In the genomic region with DNA sequence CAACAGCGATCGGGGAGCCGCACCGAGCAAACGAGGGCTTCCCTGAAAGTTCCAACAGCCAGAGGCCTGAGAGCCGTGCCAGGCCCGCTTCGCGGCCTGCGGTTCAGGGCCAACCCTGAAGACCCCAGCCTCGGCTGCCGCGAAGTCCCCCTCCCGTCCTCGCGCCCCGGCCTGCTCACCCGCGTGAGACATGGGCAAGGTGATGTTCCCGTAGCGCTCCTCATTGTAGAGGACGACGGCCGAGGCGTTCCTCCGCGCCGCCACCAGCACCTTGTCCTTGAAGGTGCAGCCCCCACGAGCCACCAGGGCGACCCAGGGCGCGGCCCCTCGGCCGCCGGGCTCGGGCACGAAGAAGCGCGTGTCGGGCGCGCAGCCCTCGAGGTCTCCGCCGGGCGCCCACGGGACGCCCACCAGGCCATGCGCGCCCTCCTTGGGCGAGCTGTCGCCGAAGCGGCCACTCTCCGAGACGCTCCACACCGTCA, we compare ENCODE assay signal across 8 cellular contexts. TPM values are rescaled to one million over a fixed set of nuclear protein-coding genes. Genes with fewer than 3 reads are reported as not detected.
DNase-seq lines count a peak whose midpoint lies in the region; ATAC-seq and TF ChIP-seq lines count a peak whose summit lies in the region.

No MANE protein-coding gene starts in this region.

- no CpG with 5 or more reads among the region's 57 CpGs for WGBS in right lobe of liver (ENCODE audit: insufficient coverage, low coverage, low lambda C conversion rate, missing lambda C conversion rate)
- 2% methylated on average over 38 of the region's 57 CpGs for WGBS in suprapubic skin

- TF ChIP-seq POLR2A in right lobe of liver (IDR thresholded peaks at IDR 0.05) (no peak), suprapubic skin (IDR thresholded peaks at IDR 0.05) (no peak)

- DNase-seq in DMS53 (lab: John Stamatoyannopoulos, UW) (peak; percentile 80), DMS53 treated with DMSO at 0.1 percent for 48 hours (lab: John Stamatoyannopoulos, UW; ENCODE audit: unreplicated experiment) (no peak), SK-N-DZ (ENCODE audit: low spot score) (peak; percentile 23), right lobe of liver (peak; percentile 57 to 69 (median 61)), suprapubic skin (ENCODE audit: low spot score in 2 of 2) (peak in 1 of 2 donors; percentile 76), NCI-H2107 (lab: John Stamatoyannopoulos, UW) (no peak)
- peak; percentile 21 for DNase-seq in central memory CD4-positive, alpha-beta T cell

- H3K4me1 ChIP-seq in right lobe of liver (peaks cover 0 to 42% (median 0%) of the 10 kb centered on the region in 4 donors), suprapubic skin (peaks cover 70% of the 10 kb centered on the region)

- H3K27ac ChIP-seq in right lobe of liver (peak overlapping the region; percentile 93 to 99 (median 94)), suprapubic skin (peak overlapping the region; percentile 97)

- TF ChIP-seq CTCF in right lobe of liver (IDR thresholded peaks at IDR 0.05) (no peak), suprapubic skin (IDR thresholded peaks at IDR 0.05) (no peak)

- peak; percentile 19 for ATAC-seq in HG02938 (IDR thresholded peaks at IDR 0.05; ENCODE audit: unreplicated experiment)
- peak in 3 of 4 donors; percentile 1 to 9 (median 5) for ATAC-seq in right lobe of liver

- intact Hi-C loops in right lobe of liver (cut with DNase I), result no loop called here

- H3K9me3 ChIP-seq in right lobe of liver, result no peaks in the 10 kb centered on the region
- H3K9me3 ChIP-seq in suprapubic skin, result no peaks in the 10 kb centered on the region

- H3K27me3 ChIP-seq in right lobe of liver (no peaks in the 10 kb centered on the region), suprapubic skin (no peaks in the 10 kb centered on the region)

- no peak for TF ChIP-seq EP300 in suprapubic skin (IDR thresholded peaks at IDR 0.05)

- H3K4me3 ChIP-seq in right lobe of liver, result peak overlapping the region; percentile 85 to 97 (median 94)
- peak overlapping the region; percentile 89 for H3K4me3 ChIP-seq in suprapubic skin

- H3K36me3 ChIP-seq in right lobe of liver (no peaks in the 10 kb centered on the region), suprapubic skin (no peaks in the 10 kb centered on the region)

RNA-seq across cellular contexts. Expression of a gene that starts 0.5 kb away (rescaled TPM):
- 23.7 and 30.9 TPM in 2 replicates for polyA plus RNA-seq in SK-N-DZ (2014; cell fraction: cytosol; rRNA removed)
- 36.7 and 50.3 TPM in 2 replicates for polyA plus RNA-seq in SK-N-DZ (2014; cell fraction: nucleus; rRNA removed)
- total RNA-seq in right lobe of liver (10 to 100 TPM; 20.3 to 45.4 (median 32.2) TPM), suprapubic skin (100 to 1,000 TPM in 1 of 4 donors, 10 to 100 TPM in 3; 70.1 to 135 (median 77.7) TPM)

RNA-seq across cellular contexts. Expression of a gene that starts 55.3 kb away (rescaled TPM):
- polyA plus RNA-seq in SK-N-DZ (2014; cell fraction: cytosol; rRNA removed), result 48.7 and 52.4 TPM in 2 replicates
- polyA plus RNA-seq in SK-N-DZ (2014; cell fraction: nucleus; rRNA removed), result 85.5 and 88.8 TPM in 2 replicates
- total RNA-seq in right lobe of liver (10 to 100 TPM; 17.0 to 28.5 (median 21.5) TPM), suprapubic skin (10 to 100 TPM; 24.9 to 32.7 (median 28.6) TPM)

Comparison
In these comparisons a context has a peak if more than half of its experiments do, and no peak if none do; other contexts are left out.
1. DNase-seq: peak in DMS53 (single experiment), SK-N-DZ (single experiment), central memory CD4-positive, alpha-beta T cell (single experiment) and right lobe of liver (3 of 3); none in DMS53 treated with DMSO at 0.1 percent for 48 hours (single experiment) and NCI-H2107 (single experiment).